ENCODE assay signal across 35 cellular contexts in genomic region chr3:150511096-150511670, GRCh38.
"Had no signal": no experiment of that assay in that cellular context is flagged by ENCODE, and none has a peak within 500 bp of the region (broad histone marks: within the 10 kb centered on the region; RNA-seq: fewer than 3 reads in every experiment).

No MANE protein-coding gene starts in this region.

- H3K36me3 Mint-ChIP-seq: activated naive CD4-positive, alpha-beta T cell treated with anti-CD3 and anti-CD28 coated beads, Interleukin-2, amount 10 ng/mL, durations not matched to agents 7 days and 5 days had no signal

- DNase-seq: activated B cell treated with CpG ODN at 0.5 μM for 24 hours; activated CD4-positive, alpha-beta memory T cell treated with anti-CD3 and anti-CD28 coated beads for 36 hours; activated CD4-positive, alpha-beta T cell treated with anti-CD3 and anti-CD28 coated beads for 4 hours; activated CD4-positive, alpha-beta T cell treated with anti-CD3 and anti-CD28 coated beads, Interleukin-2, amount 50 U/mL, for 1 hour; activated CD4-positive, CD25-positive, alpha-beta regulatory T cell treated with anti-CD3 and anti-CD28 coated beads, Interleukin-2, amount 50 U/mL, for 72 hours; activated CD8-positive, alpha-beta memory T cell treated with anti-CD3 and anti-CD28 coated beads, Interleukin-2, amount 50 U/mL, for 48 hours; activated effector memory CD4-positive, alpha-beta T cell treated with Interleukin-2 at 50 U/mL for 16 hours; activated naive CD4-positive, alpha-beta T cell treated with anti-CD3 and anti-CD28 coated beads, Interleukin-2, amount 10 ng/mL, durations not matched to agents 7 days and 5 days; activated naive CD8-positive, alpha-beta T cell treated with anti-CD3 and anti-CD28 coated beads, Interleukin-2, amount 50 U/mL, for 24 hours; activated T-cell treated with anti-CD3 and anti-CD28 coated beads, Interleukin-2, amount 50 U/mL, for 48 hours; anterior cingulate cortex; brain microvascular endothelial cell; central memory CD4-positive, alpha-beta T cell; Kasumi-1; KG1; MM.1S; MV-4-11; NCI-H1092; NCI-H1436 treated with DMSO at 0.1 percent for 48 hours; NCI-H1694 treated with DMSO at 0.1 percent for 48 hours; NCI-H2029; NCI-H2171 treated with DMSO at 0.1 percent for 48 hours; NCI-H2227 treated with DMSO at 0.1 percent for 48 hours; NCI-H446; NCI-H510A treated with DMSO at 0.1 percent for 48 hours; NK-92 treated with Interleukin-12 subunit alpha and Interleukin-12 subunit beta, amount 100 ng/mL, for 24 hours; PC-9; Right ventricle myocardium superior; SK-N-SH had no signal

- FAIRE-seq: colon, TTC549 had no signal

- H3K27me3 Mint-ChIP-seq: activated naive CD4-positive, alpha-beta T cell treated with anti-CD3 and anti-CD28 coated beads, Interleukin-2, amount 10 ng/mL, durations not matched to agents 7 days and 5 days; activated naive CD8-positive, alpha-beta T cell had no signal

- H3K9me3 Mint-ChIP-seq: activated naive CD4-positive, alpha-beta T cell treated with anti-CD3 and anti-CD28 coated beads, Interleukin-2, amount 10 ng/mL, durations not matched to agents 7 days and 5 days; T-helper 2 cell treated with Interferon-gamma antibody and Interleukin-4, amounts not matched to agents 5 μg/mL and 100 μg/mL, for 36 hours had no signal

- ATAC-seq: activated naive CD8-positive, alpha-beta T cell treated with anti-CD3 and anti-CD28 coated beads, Interleukin-2, amount 50 U/mL, for 24 hours had no signal

- H3K27ac Mint-ChIP-seq: activated B cell treated with CpG ODN at 0.5 μM for 24 hours; activated CD4-positive, alpha-beta memory T cell treated with anti-CD3 and anti-CD28 coated beads for 36 hours; activated naive CD4-positive, alpha-beta T cell treated with anti-CD3 and anti-CD28 coated beads, Interleukin-2, amount 10 ng/mL, durations not matched to agents 7 days and 5 days; activated naive CD8-positive, alpha-beta T cell; activated naive CD8-positive, alpha-beta T cell treated with anti-CD3 and anti-CD28 coated beads, Interleukin-2, amount 50 U/mL, for 24 hours; T-helper 1 cell treated with Interleukin-12 subunit alpha and Interleukin-12 subunit beta and Interleukin-4 antibody, amounts not matched to agents 30 μg/mL and 1 μg/mL, for 36 hours; T-helper 2 cell treated with Interferon-gamma antibody and Interleukin-4, amounts not matched to agents 5 μg/mL and 100 μg/mL, for 36 hours had no signal

- H3K27me3 ChIP-seq: brain microvascular endothelial cell had no signal

- H3K4me3 Mint-ChIP-seq: activated B cell treated with CpG ODN at 0.5 μM for 24 hours; activated CD4-positive, alpha-beta memory T cell treated with anti-CD3 and anti-CD28 coated beads for 36 hours; activated naive CD4-positive, alpha-beta T cell treated with anti-CD3 and anti-CD28 coated beads, Interleukin-2, amount 10 ng/mL, durations not matched to agents 7 days and 5 days; activated naive CD8-positive, alpha-beta T cell; activated naive CD8-positive, alpha-beta T cell treated with anti-CD3 and anti-CD28 coated beads, Interleukin-2, amount 50 U/mL, for 24 hours; T-helper 1 cell treated with Interleukin-12 subunit alpha and Interleukin-12 subunit beta and Interleukin-4 antibody, amounts not matched to agents 30 μg/mL and 1 μg/mL, for 36 hours; T-helper 2 cell treated with Interferon-gamma antibody and Interleukin-4, amounts not matched to agents 5 μg/mL and 100 μg/mL, for 36 hours had no signal

- H3K9me3 ChIP-seq: SK-N-SH had no signal

- H3K4me3 ChIP-seq: PC-9 had no signal

- H3K9ac ChIP-seq: SK-N-SH had no signal

- H2AFZ ChIP-seq: PC-9 had no signal

- H3K4me1 Mint-ChIP-seq: activated B cell treated with CpG ODN at 0.5 μM for 24 hours; activated naive CD4-positive, alpha-beta T cell treated with anti-CD3 and anti-CD28 coated beads, Interleukin-2, amount 10 ng/mL, durations not matched to agents 7 days and 5 days had no signal

- H3K4me2 ChIP-seq: PC-9, SK-N-SH had no signal

- H3K27ac ChIP-seq: brain microvascular endothelial cell, PC-9, VCaP had no signal
